Comparison of ENCODE assay signal across 19 cellular contexts in genomic region chr1:228261706-228262105, GRCh38. TPM values are rescaled to one million over a fixed set of nuclear protein-coding genes. Genes with fewer than 3 reads are reported as not detected.
A peak's percentile ranks its signal among the peaks of the same experiment; 100 is the strongest.
DNase-seq lines count a peak whose midpoint lies in the region; ATAC-seq, FAIRE-seq and TF ChIP-seq lines count a peak whose summit lies in the region.
"Had no signal": no experiment of that assay in that cellular context is flagged by ENCODE, and none has a peak within 500 bp of the region (broad histone marks: within the 10 kb centered on the region; RNA-seq: fewer than 3 reads in every experiment).

No MANE protein-coding gene starts in this region.

- no peaks in the 10 kb centered on the region for H3K36me3 ChIP-seq in endothelial cell of umbilical vein (ENCODE audit: control insufficient read depth in 2 of 2, extremely low read depth in 1 of 2, insufficient read depth in 2 of 2, low read length in 2 of 2)
- H3K36me3 ChIP-seq: BE2C had no signal

- no peak overlapping the region for H3K9ac ChIP-seq in endothelial cell of umbilical vein (replicated peaks; ENCODE audit: extremely low read depth, insufficient read depth, low read length)
- H3K9ac ChIP-seq: BLaER1 had no signal

- dilution Hi-C loops in endothelial cell of umbilical vein (cut with MboI; ENCODE audit: extremely low pct_ligation_motif_present, low sequenced_read_pairs) = no loop called here

- POLR2A ChIA-PET in endothelial cell of umbilical vein (lab: Charles Lee) = no interaction called here

- TF ChIP-seq CTCF in D721Med (IDR thresholded peaks at IDR 0.05; ENCODE audit: insufficient read depth, missing control alignments) (no peak), endothelial cell of umbilical vein (IDR thresholded peaks at IDR 0.05; ENCODE audit: extremely low read depth in 1 of 2, insufficient read depth in 1 of 2, low read depth in 1 of 2, low read length in 2 of 2) (no peak)

- no peaks in the 10 kb centered on the region for H4K20me1 ChIP-seq in endothelial cell of umbilical vein (replicated peaks; ENCODE audit: control insufficient read depth, extremely low read depth, insufficient read depth, low read length)
- H4K20me1 ChIP-seq: BLaER1 had no signal

- H3K79me2 ChIP-seq in endothelial cell of umbilical vein (ENCODE audit: control insufficient read depth, insufficient read depth, low read length) = no peaks in the 10 kb centered on the region

- intact Hi-C loops in endothelial cell of umbilical vein (cut with micrococcal nuclease) = no loop called here

- no peak for TF ChIP-seq POLR2A in endothelial cell of umbilical vein (IDR thresholded peaks at IDR 0.05; ENCODE audit: low read depth, low read length)

- no peak overlapping the region for H3K4me2 ChIP-seq in endothelial cell of umbilical vein (ENCODE audit: insufficient read depth, low read length)
- H3K4me2 ChIP-seq: A549, BLaER1 had no signal

- no peak overlapping the region for H2AFZ ChIP-seq in endothelial cell of umbilical vein (ENCODE audit: low read depth, low read length)

- no peaks in the 10 kb centered on the region for H3K9me3 ChIP-seq in endothelial cell of umbilical vein (replicated peaks; ENCODE audit: control insufficient read depth, insufficient read depth, low read length)
- H3K9me3 ChIP-seq: BE2C had no signal

- H3K27me3 ChIP-seq in endothelial cell of umbilical vein (ENCODE audit: control insufficient read depth in 2 of 2, insufficient read depth in 2 of 2, low read length in 2 of 2) = no peaks in the 10 kb centered on the region
- H3K27me3 ChIP-seq: BE2C, BLaER1 had no signal

- peak; percentile 35 for FAIRE-seq in D721Med (lab: Jason Lieb, UNC)
- FAIRE-seq in TTC549 (lab: Jason Lieb, UNC) = peak; percentile 47
- peak; percentile 40 for FAIRE-seq in endothelial cell of umbilical vein (lab: Jason Lieb, UNC)
- FAIRE-seq: A549, G401.6, GM12891 had no signal

- no peak overlapping the region for H3K4me3 ChIP-seq in endothelial cell of umbilical vein (replicated peaks in 1 of 3; ENCODE audit: insufficient read depth in 1 of 3, low read depth in 1 of 3, low read length in 3 of 3)
- H3K4me3 ChIP-seq: A549, BLaER1 had no signal

- H3K4me1 ChIP-seq in endothelial cell of umbilical vein (ENCODE audit: control insufficient read depth, extremely low read depth, insufficient read depth, low read length) = no peaks in the 10 kb centered on the region
- H3K4me1 ChIP-seq: A549, BE2C, BLaER1 had no signal

- BruUV-seq in endothelial cell of umbilical vein (replicated peaks; lab: Mats Ljungman, UMichigan) = no TSS peak

- no peak for ATAC-seq in GM18867 (IDR thresholded peaks at IDR 0.05; ENCODE audit: unreplicated experiment)
- ATAC-seq: A549 had no signal

- DNase-seq in D721Med (ENCODE audit: insufficient read length, low spot score) = no peak
- no peak for DNase-seq in endothelial cell of umbilical vein (ENCODE audit: low read depth, low spot score)
- DNase-seq in stimulated activated CD4-positive, alpha-beta T cell treated with anti-CD3 and anti-CD28 coated beads, Interleukin-4, amount 100 ng/mL, for 4 hours = no peak
- DNase-seq: AML-193; BE2C; C1 segment of cervical spinal cord; CD4-positive, alpha-beta memory T cell; CD4-positive, CD25-positive, alpha-beta regulatory T cell; CD8-positive, alpha-beta memory T cell; COR-L47; DMS79 treated with DMSO at 0.1 percent for 48 hours; GF-D8 had no signal

- CTCF ChIA-PET in endothelial cell of umbilical vein (lab: Charles Lee) = interaction anchor here (0.6 kb wide), 1 partner anchor 132 kb away, joined by 4 read pairs; no protein-coding TSS in a partner anchor

- no peaks in the 10 kb centered on the region for H3K9me1 ChIP-seq in endothelial cell of umbilical vein (replicated peaks; ENCODE audit: control insufficient read depth, extremely low read depth, insufficient read depth, low read length)

- no peak overlapping the region for H3K27ac ChIP-seq in endothelial cell of umbilical vein (ENCODE audit: insufficient read depth, low read depth, low read length)
- H3K27ac ChIP-seq: 22Rv1, A549, BLaER1 had no signal

TF ChIP-seq in endothelial cell of umbilical vein, 7 proteins besides CTCF, POLR2A, EP300 and RAD21:
- TF ChIP-seq GATA2 (IDR thresholded peaks at IDR 0.05; ENCODE audit: insufficient read depth, insufficient read length, low read depth, low read length) (no peak), JUN (IDR thresholded peaks at IDR 0.05; ENCODE audit: borderline replicate concordance, insufficient read depth, insufficient read length, low read depth) (no peak), FOS (IDR thresholded peaks at IDR 0.05; ENCODE audit: borderline replicate concordance, insufficient read depth, low read length) (no peak), EZH2 (IDR thresholded peaks at IDR 0.05; ENCODE audit: borderline replicate concordance, low read depth, low read length, severe bottlenecking) (no peak), POLR2AphosphoS5 (IDR thresholded peaks at IDR 0.05; ENCODE audit: insufficient read depth, low read depth, low read length) (no peak), MYC (IDR thresholded peaks at IDR 0.05; ENCODE audit: low read depth, low read length) (no peak), MAX (IDR thresholded peaks at IDR 0.05; ENCODE audit: insufficient read depth, insufficient read length) (no peak)
TF ChIP-seq in endothelial cell of umbilical vein: peak in this region for 0.

RNA-seq across cellular contexts. Expression of gene OBSCN, which starts 53.9 kb away (rescaled TPM):
- 1.5 and 2.9 TPM in 2 replicates for total RNA-seq in endothelial cell of umbilical vein
- 1.3 and 1.5 TPM in 2 replicates for polyA plus RNA-seq in endothelial cell of umbilical vein
- 1.1 and 1.3 TPM in 2 replicates for polyA plus RNA-seq in endothelial cell of umbilical vein (2011; cell fraction: cytosol; rRNA removed)
- 2.7 and 5.0 TPM in 2 replicates for polyA plus RNA-seq in endothelial cell of umbilical vein (2011; cell fraction: nucleus; rRNA removed)
- polyA plus RNA-seq in endothelial cell of umbilical vein (2012) = 1.2 and 2.3 TPM in 2 replicates
- polyA minus RNA-seq in endothelial cell of umbilical vein = 1.9 and 3.1 TPM in 2 replicates
- polyA minus RNA-seq in endothelial cell of umbilical vein (2011; cell fraction: cytosol; rRNA and poly(A)+ RNA removed) = 7.6 TPM
- 4.1 and 4.3 TPM in 2 replicates for polyA minus RNA-seq in endothelial cell of umbilical vein (2011; cell fraction: nucleus; rRNA and poly(A)+ RNA removed)
